Comparison of ENCODE assay signal across 8 cellular contexts in the genomic region with DNA sequence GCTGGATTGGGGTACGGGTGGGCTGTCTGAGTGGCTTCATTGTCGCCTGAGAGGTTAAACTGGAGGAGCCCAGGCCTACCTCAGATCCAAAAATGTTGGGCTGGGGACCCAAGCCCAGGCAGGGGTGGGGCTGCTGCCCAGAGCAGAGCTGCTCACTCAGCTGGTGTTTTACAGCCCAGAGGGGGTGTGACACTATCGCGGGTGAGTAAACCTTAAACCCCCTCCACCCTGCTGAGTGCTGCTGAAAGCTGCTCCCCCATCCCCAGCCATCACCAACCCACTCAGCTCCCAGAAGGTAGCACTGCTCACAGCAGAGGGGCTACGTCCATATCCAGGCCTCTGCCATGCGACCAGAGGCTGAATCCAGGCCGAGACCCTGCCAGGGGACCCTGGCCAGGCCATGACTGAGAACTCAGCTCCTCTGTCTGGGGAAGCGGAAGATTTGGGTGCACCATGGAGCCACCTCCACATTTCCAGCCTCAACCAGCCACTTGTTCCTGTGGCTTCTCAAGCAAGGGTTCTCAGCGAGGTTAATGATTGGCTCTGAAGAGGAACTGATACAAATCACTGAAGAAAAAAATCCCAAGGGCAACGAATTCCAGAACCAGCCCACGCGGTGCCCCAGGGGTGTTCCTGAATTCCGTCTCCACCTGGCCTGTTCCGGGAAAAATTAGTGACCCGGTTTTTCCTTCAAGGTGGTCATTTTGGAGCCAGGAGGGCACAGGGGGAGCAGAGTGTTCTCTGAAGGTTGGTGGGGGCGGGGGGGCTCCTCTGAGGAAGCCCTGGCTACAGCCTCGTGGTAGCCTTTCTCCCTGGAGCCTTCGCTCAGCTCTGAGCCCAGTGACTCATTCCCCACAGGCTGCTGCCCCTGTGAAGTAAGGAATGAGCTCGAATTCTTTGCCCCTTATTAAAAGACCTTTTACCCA. TPM values are rescaled to one million over a fixed set of nuclear protein-coding genes. Genes with fewer than 3 reads are reported as not detected.
DNase-seq lines count a peak whose midpoint lies in the region; ATAC-seq and FAIRE-seq lines count a peak whose summit lies in the region.

No MANE protein-coding gene starts in this region.

- H3K4me3 Mint-ChIP-seq in activated CD4-positive, alpha-beta T cell treated with anti-CD3 and anti-CD28 coated beads for 36 hours, result peak overlapping the region; percentile 41
- H3K4me3 Mint-ChIP-seq in central memory CD8-positive, alpha-beta T cell, result peak overlapping the region; percentile 73

- POLR2A ChIA-PET in activated CD4-positive, alpha-beta T cell treated with anti-CD3 and anti-CD28 coated beads for 36 hours (lab: Charles Lee), result interaction anchor here (1.4 kb wide), 1 partner anchor 12 kb away, joined by 3 read pairs; no protein-coding TSS in a partner anchor

- H3K36me3 Mint-ChIP-seq in activated CD4-positive, alpha-beta T cell treated with anti-CD3 and anti-CD28 coated beads for 36 hours (ENCODE audit: low read depth), result no peaks in the 10 kb centered on the region
- peaks cover 3% of the 10 kb centered on the region for H3K36me3 Mint-ChIP-seq in central memory CD8-positive, alpha-beta T cell (ENCODE audit: insufficient read depth)

- H3K9me3 Mint-ChIP-seq in activated CD4-positive, alpha-beta T cell treated with anti-CD3 and anti-CD28 coated beads for 36 hours (ENCODE audit: low read depth), result no peaks in the 10 kb centered on the region
- H3K9me3 Mint-ChIP-seq in central memory CD8-positive, alpha-beta T cell, result no peaks in the 10 kb centered on the region

- DNase-seq in activated CD4-positive, alpha-beta T cell treated with anti-CD3 and anti-CD28 coated beads for 36 hours, result peak; percentile 35
- DNase-seq in activated CD4-positive, alpha-beta T cell treated with anti-CD3 and anti-CD28 coated beads for 4 hours, result no peak
- DNase-seq in HTR-8/SVneo (ENCODE audit: insufficient read length, low spot score), result peak; percentile 88
- DNase-seq in central memory CD8-positive, alpha-beta T cell (ENCODE audit: low spot score in 2 of 2), result no peak
- peak; percentile 67 for DNase-seq in myocyte (ENCODE audit: low read depth)
- no peak for DNase-seq in NCI-H748 (lab: John Stamatoyannopoulos, UW; ENCODE audit: unreplicated experiment)
- DNase-seq in NCI-H2107 (lab: John Stamatoyannopoulos, UW), result no peak

- intact Hi-C loops in activated CD4-positive, alpha-beta T cell treated with anti-CD3 and anti-CD28 coated beads for 36 hours (cut with DNase I, micrococcal nuclease), result no loop called here

- H3K4me1 Mint-ChIP-seq in activated CD4-positive, alpha-beta T cell treated with anti-CD3 and anti-CD28 coated beads for 36 hours, result peaks cover 32% of the 10 kb centered on the region
- H3K4me1 Mint-ChIP-seq in central memory CD8-positive, alpha-beta T cell, result peaks cover 5% of the 10 kb centered on the region

- no peak overlapping the region for H3K27ac Mint-ChIP-seq in activated CD4-positive, alpha-beta T cell treated with anti-CD3 and anti-CD28 coated beads for 36 hours
- H3K27ac Mint-ChIP-seq in central memory CD8-positive, alpha-beta T cell (ENCODE audit: low read depth), result no peak overlapping the region

- CTCF ChIA-PET in activated CD4-positive, alpha-beta T cell treated with anti-CD3 and anti-CD28 coated beads for 36 hours (lab: Charles Lee), result interaction anchor here (0.6 to 0.9 kb wide), 4 partner anchors 19 to 39 kb away, joined by 3 to 5 read pairs (median 4); no protein-coding TSS in a partner anchor

- peak; percentile 69 for FAIRE-seq in HTR-8/SVneo (lab: Jason Lieb, UNC)

- peak; percentile 28 for ATAC-seq in activated CD4-positive, alpha-beta T cell treated with anti-CD3 and anti-CD28 coated beads for 36 hours
- ATAC-seq in central memory CD8-positive, alpha-beta T cell (replicated peaks; ENCODE audit: extremely low read depth, poor library complexity, severe bottlenecking), result peak; percentile 29
- ATAC-seq in HG02852 (IDR thresholded peaks at IDR 0.05; ENCODE audit: unreplicated experiment), result no peak

- H3K27me3 Mint-ChIP-seq in activated CD4-positive, alpha-beta T cell treated with anti-CD3 and anti-CD28 coated beads for 36 hours, result no peaks in the 10 kb centered on the region
- H3K27me3 Mint-ChIP-seq in central memory CD8-positive, alpha-beta T cell, result no peaks in the 10 kb centered on the region

RNA-seq across cellular contexts. Expression of gene SLC16A5, which starts 9.4 kb away (rescaled TPM):
- 1 to 10 TPM; 6.0 to 6.5 TPM for total RNA-seq in activated CD4-positive, alpha-beta T cell treated with anti-CD3 and anti-CD28 coated beads for 36 hours
- 0.88 and 1.6 TPM in 2 replicates for total RNA-seq in myocyte
- 0.73 TPM for polyA plus RNA-seq in myocyte (2012)

RNA-seq across cellular contexts. Expression of gene KCTD2, which starts 31.3 kb away (rescaled TPM):
- 10 to 100 TPM; 15.3 to 16.7 TPM for total RNA-seq in activated CD4-positive, alpha-beta T cell treated with anti-CD3 and anti-CD28 coated beads for 36 hours
- 18.4 and 20.6 TPM in 2 replicates for total RNA-seq in myocyte
- 26.0 TPM for polyA plus RNA-seq in myocyte (2012)

RNA-seq across cellular contexts. Expression of gene ARMC7, which starts 31.4 kb away (rescaled TPM):
- 1 to 10 TPM; 6.7 to 7.7 TPM for total RNA-seq in activated CD4-positive, alpha-beta T cell treated with anti-CD3 and anti-CD28 coated beads for 36 hours
- total RNA-seq in myocyte, result 3.6 and 4.4 TPM in 2 replicates
- polyA plus RNA-seq in myocyte (2012), result 11.9 TPM

RNA-seq across cellular contexts. Expression of gene ATP5PD, which starts 31.6 kb away (rescaled TPM):
- 100 to 1,000 TPM; 194 to 237 TPM for total RNA-seq in activated CD4-positive, alpha-beta T cell treated with anti-CD3 and anti-CD28 coated beads for 36 hours
- total RNA-seq in myocyte, result 278 and 305 TPM in 2 replicates
- polyA plus RNA-seq in myocyte (2012), result 314 TPM

RNA-seq across cellular contexts. Expression of gene NT5C, which starts 53.2 kb away (rescaled TPM):
- total RNA-seq in activated CD4-positive, alpha-beta T cell treated with anti-CD3 and anti-CD28 coated beads for 36 hours, result 10 to 100 TPM; 51.7 to 61.5 TPM
- 64.4 and 70.8 TPM in 2 replicates for total RNA-seq in myocyte
- polyA plus RNA-seq in myocyte (2012), result 40.3 TPM

Comparison
In these comparisons a context has a peak if more than half of its experiments do, and no peak if none do; other contexts are left out.
1. DNase-seq: peak in activated CD4-positive, alpha-beta T cell treated with anti-CD3 and anti-CD28 coated beads for 36 hours (single experiment), HTR-8/SVneo (single experiment) and myocyte (single experiment); none in activated CD4-positive, alpha-beta T cell treated with anti-CD3 and anti-CD28 coated beads for 4 hours (0 of 2), central memory CD8-positive, alpha-beta T cell (0 of 2), NCI-H748 (single experiment) and NCI-H2107 (single experiment).